31 cellular contexts compared by ENCODE assay signal in the genomic region with DNA sequence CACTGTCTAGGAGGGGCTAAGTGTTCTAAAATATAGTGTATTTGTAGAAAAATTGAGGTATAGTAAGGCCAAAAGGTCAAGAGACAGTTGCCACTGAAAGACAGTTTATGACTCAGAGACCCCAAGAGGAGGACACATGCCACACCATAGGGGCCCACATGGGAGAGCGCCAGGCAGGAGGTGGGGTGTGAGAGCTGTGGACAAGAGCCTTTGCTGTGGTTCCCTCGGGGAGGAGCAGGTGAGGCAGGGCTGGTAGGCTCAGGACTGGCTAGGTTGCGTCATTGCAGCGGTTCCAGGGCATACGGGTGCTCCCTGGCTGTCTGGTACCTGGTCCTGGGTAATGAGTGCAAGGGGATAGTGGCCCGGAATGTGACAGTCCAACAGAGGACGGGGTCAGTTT. TPM values are rescaled to one million over a fixed set of nuclear protein-coding genes. Genes with fewer than 3 reads are reported as not detected.
"Had no signal": no experiment of that assay in that cellular context is flagged by ENCODE, and none has a peak within 500 bp of the region (broad histone marks: within the 10 kb centered on the region; RNA-seq: fewer than 3 reads in every experiment).

No MANE protein-coding gene starts in this region.

- H3K36me3 ChIP-seq: colonic mucosa, gastrocnemius medialis, ovary, right lobe of liver, stomach, thyroid gland, upper lobe of left lung had no signal

- H3K4me2 ChIP-seq: hepatocyte had no signal

- H3K27ac ChIP-seq: colonic mucosa, epithelial cell of prostate, gastrocnemius medialis, hepatocyte, ovary, right lobe of liver, stomach, thyroid gland, upper lobe of left lung had no signal

- DNase-seq: colonic mucosa; effector CD8-positive, alpha-beta T cell; endodermal cell; foreskin fibroblast; gastrocnemius medialis; kidney; mesenchymal stem cell; mucosa of descending colon; naive thymus-derived CD4-positive, alpha-beta T cell; nephron progenitor cell; occipital lobe; ovary; right lobe of liver; small intestine; stimulated activated CD4-positive, alpha-beta T cell treated with anti-CD3 and anti-CD28 coated beads, Interleukin-12 subunit alpha, Interleukin-12 subunit beta, amount 100 ng/mL, for 4 hours; stimulated activated CD4-positive, alpha-beta T cell treated with anti-CD3 and anti-CD28 coated beads, Interleukin-1b, Interleukin-23, amount 100 ng/mL, for 48 hours; stimulated activated CD4-positive, alpha-beta T cell treated with anti-CD3 and anti-CD28 coated beads, Interleukin-4, amount 100 ng/mL, for 1 hour; stimulated activated CD8-positive, alpha-beta memory T cell treated with anti-CD3 and anti-CD28 coated beads, Interleukin-4, amount 100 ng/mL, for 48 hours; stimulated activated naive CD4-positive, alpha-beta T cell; stomach; thyroid gland had no signal

- H3K27me3 ChIP-seq: colonic mucosa, gastrocnemius medialis, hepatocyte, ovary, thyroid gland had no signal

- H3K4me3 ChIP-seq: colonic mucosa, gastrocnemius medialis, hepatocyte, mucosa of descending colon, ovary, right lobe of liver, stomach, thyroid gland, upper lobe of left lung had no signal

- H3K9me3 ChIP-seq: colonic mucosa, gastrocnemius medialis, mucosa of descending colon, ovary, right lobe of liver, stomach, thyroid gland, upper lobe of left lung had no signal

- H3K4me1 ChIP-seq: colonic mucosa, gastrocnemius medialis, right lobe of liver, stomach, thyroid gland, upper lobe of left lung had no signal

RNA-seq across cellular contexts. Expression of a gene that starts 43.9 kb away (rescaled TPM):
- total RNA-seq: endodermal cell; esophagus mucosa; gastrocnemius medialis; glomerular endothelial cell; hepatocyte; kidney; left lobe of liver; liver; lung microvascular endothelial cell; naive thymus-derived CD4-positive, alpha-beta T cell; pulmonary artery endothelial cell; subcutaneous adipose tissue; thyroid gland had no signal
